Comparison of ENCODE assay signal across 17 cellular contexts in the genomic region with DNA sequence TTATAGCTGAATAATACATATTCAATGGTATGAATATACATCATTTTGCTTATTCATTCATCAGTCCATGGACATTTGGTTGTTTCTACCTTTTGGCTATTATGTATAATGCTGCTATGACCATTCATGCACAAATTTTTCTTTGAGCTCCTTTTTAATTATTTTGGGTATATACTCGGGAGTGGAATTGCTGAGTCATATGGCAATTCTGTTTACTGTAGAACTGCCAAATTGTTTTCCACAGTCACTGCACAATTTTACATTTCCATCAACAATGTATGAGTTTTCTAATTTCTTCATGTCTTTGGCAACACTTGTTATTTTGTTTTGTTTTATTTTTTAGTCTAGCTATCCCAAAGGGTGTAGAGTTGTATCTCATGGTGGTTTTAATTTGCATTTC.
"Had no signal": no experiment of that assay in that cellular context is flagged by ENCODE, and none has a peak within 500 bp of the region (broad histone marks: within the 10 kb centered on the region; RNA-seq: fewer than 3 reads in every experiment).

No MANE protein-coding gene starts in this region.

- ATAC-seq: activated CD8-positive, alpha-beta memory T cell treated with anti-CD3 and anti-CD28 coated beads, Interleukin-2, amount 10 ng/mL, durations not matched to agents 7 days and 5 days; esophagus mucosa; mucosa of descending colon; naive thymus-derived CD4-positive, alpha-beta T cell; right cardiac atrium; stimulated activated memory B cell treated with anti-CD40 and anti-IgM and Interleukin-4, amounts not matched to agents 10 μg/mL and 1 μg/mL and 100 μg/mL, for 72 hours had no signal

- H3K4me3 Mint-ChIP-seq: activated B cell treated with CpG ODN at 0.5 μM for 24 hours; activated CD4-positive, alpha-beta memory T cell treated with anti-CD3 and anti-CD28 coated beads, Interleukin-2, amount 10 ng/mL, durations not matched to agents 7 days and 5 days; activated CD8-positive, alpha-beta memory T cell treated with anti-CD3 and anti-CD28 coated beads, Interleukin-2, amount 10 ng/mL, durations not matched to agents 7 days and 5 days; activated naive CD4-positive, alpha-beta T cell treated with anti-CD3 and anti-CD28 coated beads for 36 hours; memory B cell; naive thymus-derived CD4-positive, alpha-beta T cell; neural progenitor cell; stimulated activated memory B cell treated with anti-CD40 and anti-IgM and Interleukin-4, amounts not matched to agents 10 μg/mL and 1 μg/mL and 100 μg/mL, for 72 hours had no signal

- H3K4me1 Mint-ChIP-seq: activated B cell treated with CpG ODN at 0.5 μM for 24 hours; activated CD4-positive, alpha-beta memory T cell treated with anti-CD3 and anti-CD28 coated beads, Interleukin-2, amount 10 ng/mL, durations not matched to agents 7 days and 5 days; activated CD8-positive, alpha-beta memory T cell treated with anti-CD3 and anti-CD28 coated beads, Interleukin-2, amount 10 ng/mL, durations not matched to agents 7 days and 5 days; memory B cell; naive thymus-derived CD4-positive, alpha-beta T cell; stimulated activated memory B cell treated with anti-CD40 and anti-IgM and Interleukin-4, amounts not matched to agents 10 μg/mL and 1 μg/mL and 100 μg/mL, for 72 hours had no signal

- DNase-seq: activated B cell treated with CpG ODN at 0.5 μM for 24 hours; activated CD4-positive, alpha-beta memory T cell treated with anti-CD3 and anti-CD28 coated beads, Interleukin-2, amount 10 ng/mL, durations not matched to agents 7 days and 5 days; activated CD4-positive, alpha-beta T cell treated with anti-CD3 and anti-CD28 coated beads for 48 hours; activated CD8-positive, alpha-beta memory T cell treated with anti-CD3 and anti-CD28 coated beads, Interleukin-2, amount 10 ng/mL, durations not matched to agents 7 days and 5 days; activated naive CD4-positive, alpha-beta T cell treated with anti-CD3 and anti-CD28 coated beads for 36 hours; activated T-cell treated with anti-CD3 and anti-CD28 coated beads, Interleukin-2, amount 50 U/mL, for 1 hour; cerebellar nuclear complex; cortex of kidney; mucosa of descending colon; naive thymus-derived CD4-positive, alpha-beta T cell; right cardiac atrium; stimulated activated CD4-positive, alpha-beta T cell treated with anti-CD3 and anti-CD28 coated beads, Interleukin-4, amount 100 ng/mL, for 4 hours; upper lobe of left lung had no signal

- H3K9me3 Mint-ChIP-seq: activated B cell treated with CpG ODN at 0.5 μM for 24 hours; activated CD4-positive, alpha-beta memory T cell treated with anti-CD3 and anti-CD28 coated beads, Interleukin-2, amount 10 ng/mL, durations not matched to agents 7 days and 5 days; activated naive CD4-positive, alpha-beta T cell treated with anti-CD3 and anti-CD28 coated beads for 36 hours; memory B cell; neural progenitor cell; stimulated activated memory B cell treated with anti-CD40 and anti-IgM and Interleukin-4, amounts not matched to agents 10 μg/mL and 1 μg/mL and 100 μg/mL, for 72 hours had no signal

- H3K36me3 Mint-ChIP-seq: activated CD8-positive, alpha-beta memory T cell treated with anti-CD3 and anti-CD28 coated beads, Interleukin-2, amount 10 ng/mL, durations not matched to agents 7 days and 5 days; memory B cell; naive thymus-derived CD4-positive, alpha-beta T cell; neural progenitor cell; stimulated activated memory B cell treated with anti-CD40 and anti-IgM and Interleukin-4, amounts not matched to agents 10 μg/mL and 1 μg/mL and 100 μg/mL, for 72 hours had no signal

- H3K27me3 Mint-ChIP-seq: activated B cell treated with CpG ODN at 0.5 μM for 24 hours; activated CD4-positive, alpha-beta memory T cell treated with anti-CD3 and anti-CD28 coated beads, Interleukin-2, amount 10 ng/mL, durations not matched to agents 7 days and 5 days; activated CD8-positive, alpha-beta memory T cell treated with anti-CD3 and anti-CD28 coated beads, Interleukin-2, amount 10 ng/mL, durations not matched to agents 7 days and 5 days; memory B cell; naive thymus-derived CD4-positive, alpha-beta T cell; stimulated activated memory B cell treated with anti-CD40 and anti-IgM and Interleukin-4, amounts not matched to agents 10 μg/mL and 1 μg/mL and 100 μg/mL, for 72 hours had no signal

- H3K27ac Mint-ChIP-seq: activated B cell treated with CpG ODN at 0.5 μM for 24 hours; activated CD4-positive, alpha-beta memory T cell treated with anti-CD3 and anti-CD28 coated beads, Interleukin-2, amount 10 ng/mL, durations not matched to agents 7 days and 5 days; activated CD8-positive, alpha-beta memory T cell treated with anti-CD3 and anti-CD28 coated beads, Interleukin-2, amount 10 ng/mL, durations not matched to agents 7 days and 5 days; activated naive CD4-positive, alpha-beta T cell treated with anti-CD3 and anti-CD28 coated beads for 36 hours; memory B cell; naive thymus-derived CD4-positive, alpha-beta T cell; neural progenitor cell; stimulated activated memory B cell treated with anti-CD40 and anti-IgM and Interleukin-4, amounts not matched to agents 10 μg/mL and 1 μg/mL and 100 μg/mL, for 72 hours had no signal
